23 cellular contexts compared by ENCODE assay signal in genomic region chr13:112714366-112714765, GRCh38. TPM values are rescaled to one million over a fixed set of nuclear protein-coding genes. Genes with fewer than 3 reads are reported as not detected.
DNase-seq lines count a peak whose midpoint lies in the region; ATAC-seq, FAIRE-seq and TF ChIP-seq lines count a peak whose summit lies in the region.
"Had no signal": no experiment of that assay in that cellular context is flagged by ENCODE, and none has a peak within 500 bp of the region (broad histone marks: within the 10 kb centered on the region; RNA-seq: fewer than 3 reads in every experiment).

No MANE protein-coding gene starts in this region.

- H2BK120ac ChIP-seq in H1 (replicated peaks; ENCODE audit: low read depth, low read length) = no peak overlapping the region

- BruUV-seq in MCF 10A (replicated peaks; lab: Mats Ljungman, UMichigan) (no TSS peak), mammary epithelial cell (replicated peaks; lab: Mats Ljungman, UMichigan) (no TSS peak)

- H3K79me1 ChIP-seq in H1 (ENCODE audit: low read depth, low read length) = peaks cover 14% of the 10 kb centered on the region

- peak overlapping the region; percentile 88 for H2AK5ac ChIP-seq in H1 (ENCODE audit: low read depth, low read length)

- H3K56ac ChIP-seq in H1 (replicated peaks; ENCODE audit: insufficient read length, low read depth, low read length) = no peak overlapping the region

- no peak for TF ChIP-seq POLR2A in H1 (IDR thresholded peaks at IDR 0.05; ENCODE audit: control extremely low read depth in 1 of 2, low read depth in 2 of 2, low read length in 2 of 2)
- TF ChIP-seq POLR2A in upper lobe of left lung (IDR thresholded peaks at IDR 0.05) = no peak

- H2AFZ ChIP-seq in mammary epithelial cell (ENCODE audit: low read depth, low read length) = no peak overlapping the region
- H2AFZ ChIP-seq in H1 (ENCODE audit: low read length) = no peak overlapping the region

- no peak for FAIRE-seq in H1 (lab: Jason Lieb, UNC)
- FAIRE-seq: A204.1, astrocyte had no signal

- H3K4me1 ChIP-seq in mammary epithelial cell (ENCODE audit: insufficient read depth, low read length) (peaks cover 18% of the 10 kb centered on the region), H1 (replicated peaks in 1 of 4; ENCODE audit: control insufficient read depth in 3 of 4, insufficient read depth in 4 of 4, low read length in 3 of 4) (peaks cover 13 to 53% (median 20%) of the 10 kb centered on the region in 4 experiments), upper lobe of left lung (peaks cover 31 to 66% (median 56%) of the 10 kb centered on the region in 4 donors)

- no peaks in the 10 kb centered on the region; the same call in 1 of the 2 replicates for H3K23me2 ChIP-seq in H1 (ENCODE audit: low read depth, low read length)

- no peaks in the 10 kb centered on the region for H3K9me3 ChIP-seq in mammary epithelial cell (replicated peaks; ENCODE audit: insufficient read depth, low read length)
- H3K9me3 ChIP-seq in H1 (ENCODE audit: insufficient read depth in 2 of 2, low read depth in 1 of 2, low read length in 1 of 2) = no peaks in the 10 kb centered on the region
- no peaks in the 10 kb centered on the region for H3K9me3 ChIP-seq in upper lobe of left lung

- peak overlapping the region; percentile 62; the same call in 1 of the 2 replicates for H2BK12ac ChIP-seq in H1 (ENCODE audit: low read depth, low read length)

- ATAC-seq in upper lobe of left lung (ENCODE audit: low FRiP score in 2 of 2) = no peak
- ATAC-seq: SK-N-SH treated with all-trans-retinoic acid at 6 μM for 48 hours had no signal

- H3K14ac ChIP-seq in H1 (ENCODE audit: insufficient read length) = no peak overlapping the region

- peak overlapping the region; percentile 90 for H3K18ac ChIP-seq in H1 (ENCODE audit: extremely low read depth, low read length)

- CTCF ChIA-PET in MCF 10A (lab: Yijun Ruan, JAX) = interaction anchor here (0.6 to 1.3 kb wide), 2 partner anchors 24 to 217 kb away, joined by 3 read pairs; no protein-coding TSS in a partner anchor
- CTCF ChIA-PET in mammary epithelial cell (lab: Charles Lee; ENCODE audit: low non-redundant PET) = no interaction called here
- CTCF ChIA-PET in H1 (lab: Charles Lee; ENCODE audit: partially characterized antibody) = interaction anchor here (0.8 to 1.4 kb wide), 3 partner anchors 8 to 12 kb away, joined by 3 to 5 read pairs (median 4); no protein-coding TSS in a partner anchor

- WGBS in mammary epithelial cell (ENCODE audit: low coverage, missing lambda C conversion rate) = 97% methylated on average over 7 of the region's 14 CpGs
- WGBS in H1 (ENCODE audit: extremely low coverage in 1 of 2, insufficient coverage in 1 of 2, insufficient read length in 1 of 2, insufficient replicate concordance in 2 of 2, low coverage in 1 of 2, low lambda C conversion rate in 2 of 2, missing lambda C conversion rate in 1 of 2), 2 experiments = 94% methylated on average over 11 of the region's 14 CpGs; no CpG with 5 or more reads in 1 of the 2 experiments
- 76 to 86% methylated on average over 14 of the region's 14 CpGs for WGBS in upper lobe of left lung, 2 donors

- no peak overlapping the region for H3K23ac ChIP-seq in H1 (ENCODE audit: insufficient read length)

- H3K9ac ChIP-seq in mammary epithelial cell (ENCODE audit: insufficient read depth, low read length) (no peak overlapping the region), H1 (replicated peaks in 1 of 4; ENCODE audit: extremely low read depth in 1 of 4, low read depth in 3 of 4, low read length in 3 of 4) (no peak overlapping the region)

- peak overlapping the region; percentile 70 for H4K91ac ChIP-seq in H1 (replicated peaks; ENCODE audit: insufficient read length, low read length)

- no peaks in the 10 kb centered on the region for H3K9me3 Mint-ChIP-seq in MCF 10A (ENCODE audit: unreplicated experiment)
- H3K9me3 Mint-ChIP-seq in nephron progenitor cell = peaks cover 23% of the 10 kb centered on the region
- H3K9me3 Mint-ChIP-seq: activated CD4-positive, alpha-beta memory T cell treated with anti-CD3 and anti-CD28 coated beads, Interleukin-2, amount 10 ng/mL, durations not matched to agents 7 days and 5 days; stimulated activated naive CD8-positive, alpha-beta T cell treated with anti-CD3 and anti-CD28 coated beads, Interleukin-15, amount 100 ng/mL, for 72 hours had no signal

- peaks cover 15% of the 10 kb centered on the region for H3K4me1 Mint-ChIP-seq in MCF 10A (ENCODE audit: insufficient read depth, unreplicated experiment)
- peaks cover 85% of the 10 kb centered on the region for H3K4me1 Mint-ChIP-seq in nephron progenitor cell

- H3K36me3 Mint-ChIP-seq in MCF 10A (ENCODE audit: insufficient read depth, unreplicated experiment) = peaks cover 6% of the 10 kb centered on the region
- H3K36me3 Mint-ChIP-seq in nephron progenitor cell (ENCODE audit: low read depth) = peaks cover 41% of the 10 kb centered on the region

- intact Hi-C loops in MCF 10A (cut with micrococcal nuclease) (no loop called here), mammary epithelial cell (cut with micrococcal nuclease) (no loop called here)

- TF ChIP-seq EP300 in H1 (IDR thresholded peaks at IDR 0.05; ENCODE audit: borderline replicate concordance in 1 of 2, low read depth in 2 of 2, low read length in 2 of 2) = no peak
- TF ChIP-seq EP300 in upper lobe of left lung (IDR thresholded peaks at IDR 0.05) = no peak

- H3K36me3 ChIP-seq in mammary epithelial cell (ENCODE audit: insufficient read depth, low read length) = no peaks in the 10 kb centered on the region
- no peaks in the 10 kb centered on the region for H3K36me3 ChIP-seq in H1 (ENCODE audit: control insufficient read depth in 2 of 4, insufficient read depth in 4 of 4, low read length in 3 of 4)
- peaks cover 0 to 3% (median 2%) of the 10 kb centered on the region in 4 donors for H3K36me3 ChIP-seq in upper lobe of left lung

- dilution Hi-C loops in mammary epithelial cell (cut with HindIII; ENCODE audit: low sequenced_read_pairs) = no loop called here

- H4K8ac ChIP-seq in H1 (ENCODE audit: extremely low read depth, insufficient read depth, low read length) = no peak overlapping the region; the same call in 1 of the 2 replicates

- H3K4me3 Mint-ChIP-seq in MCF 10A (ENCODE audit: unreplicated experiment) (no peak overlapping the region), nephron progenitor cell (no peak overlapping the region)
- H3K4me3 Mint-ChIP-seq: activated B cell treated with CpG ODN at 0.5 μM for 24 hours; activated CD4-positive, alpha-beta memory T cell treated with anti-CD3 and anti-CD28 coated beads, Interleukin-2, amount 10 ng/mL, durations not matched to agents 7 days and 5 days; B cell; stimulated activated naive CD8-positive, alpha-beta T cell treated with anti-CD3 and anti-CD28 coated beads, Interleukin-15, amount 100 ng/mL, for 72 hours had no signal

- peak overlapping the region; percentile 46 for H3K4ac ChIP-seq in H1 (replicated peaks; ENCODE audit: insufficient read length, low read depth, low read length)

- no peak for DNase-seq in MCF 10A (ENCODE audit: unreplicated experiment)
- no peak for DNase-seq in mammary epithelial cell
- DNase-seq in H1 (ENCODE audit: low read depth in 1 of 2, low spot score in 2 of 2) = no peak
- no peak for DNase-seq in nephron progenitor cell
- DNase-seq in upper lobe of left lung = no peak
- DNase-seq in RKO (ENCODE audit: low spot score) = no peak
- DNase-seq in NCI-H1092 (lab: John Stamatoyannopoulos, UW) = no peak
- DNase-seq in SK-N-DZ (ENCODE audit: low spot score) = no peak
- DNase-seq: activated B cell treated with CpG ODN at 0.5 μM for 24 hours; activated CD4-positive, alpha-beta memory T cell treated with anti-CD3 and anti-CD28 coated beads, Interleukin-2, amount 10 ng/mL, durations not matched to agents 7 days and 5 days; activated naive CD4-positive, alpha-beta T cell treated with anti-CD3 and anti-CD28 coated beads, Interleukin-2, amount 50 U/mL, for 16 hours; COR-L47; NCI-H1436; NCI-H524 treated with DMSO at 0.1 percent for 48 hours; RPMI8226; stimulated activated CD4-positive, alpha-beta T cell treated with anti-CD3 and anti-CD28 coated beads, Interleukin-2, amount 100 ng/mL, for 24 hours; stimulated activated naive CD8-positive, alpha-beta T cell treated with anti-CD3 and anti-CD28 coated beads, Interleukin-15, amount 100 ng/mL, for 72 hours; T-helper 9 cell had no signal

- H3K27ac ChIP-seq in mammary epithelial cell (ENCODE audit: insufficient read depth, low read depth, low read length) (no peak overlapping the region), H1 (ENCODE audit: low read depth, low read length) (no peak overlapping the region), upper lobe of left lung (peak overlapping the region in 3 of 4 donors; percentile 2 to 74 (median 68))

- peak overlapping the region; percentile 38 for H2BK20ac ChIP-seq in H1 (ENCODE audit: low read length)

- H3K27ac Mint-ChIP-seq in MCF 10A (ENCODE audit: low read depth, unreplicated experiment) (peak overlapping the region; percentile 51), nephron progenitor cell (peak overlapping the region; percentile 26)
- H3K27ac Mint-ChIP-seq: activated B cell treated with CpG ODN at 0.5 μM for 24 hours; activated CD4-positive, alpha-beta memory T cell treated with anti-CD3 and anti-CD28 coated beads, Interleukin-2, amount 10 ng/mL, durations not matched to agents 7 days and 5 days; B cell; stimulated activated naive CD8-positive, alpha-beta T cell treated with anti-CD3 and anti-CD28 coated beads, Interleukin-15, amount 100 ng/mL, for 72 hours had no signal

- H4K5ac ChIP-seq in H1 (ENCODE audit: insufficient read length, low read depth, low read length) = no peak overlapping the region

- no peak for TF ChIP-seq RAD21 in H1 (IDR thresholded peaks at IDR 0.05 in 1 of 2, conservative IDR thresholded peaks at IDR 0.05 in 1 of 2; ENCODE audit: low read depth in 2 of 2, low read length in 2 of 2)

- H2BK5ac ChIP-seq in H1 (ENCODE audit: low read depth, low read length) = peak overlapping the region; percentile 66; the same call in 1 of the 2 replicates

- in situ Hi-C loops in mammary epithelial cell (cut with MboI; ENCODE audit: low sequenced_read_pairs in 2 of 2) = no loop called here

- H4K20me1 ChIP-seq in mammary epithelial cell (ENCODE audit: insufficient read depth, low read length) (no peaks in the 10 kb centered on the region), H1 (replicated peaks in 1 of 2; ENCODE audit: control insufficient read depth in 1 of 2, insufficient read depth in 2 of 2, low read length in 2 of 2) (no peaks in the 10 kb centered on the region)

- H3K4me3 ChIP-seq in mammary epithelial cell (replicated peaks in 1 of 3; ENCODE audit: insufficient read depth in 1 of 3, low read depth in 2 of 3, low read length in 3 of 3) (no peak overlapping the region), H1 (ENCODE audit: extremely low read depth in 1 of 4, insufficient read depth in 2 of 4, low read depth in 3 of 4, low read length in 4 of 4) (no peak overlapping the region), upper lobe of left lung (no peak overlapping the region)
- H3K4me3 ChIP-seq: lung had no signal

- H3K27me3 ChIP-seq in mammary epithelial cell (ENCODE audit: insufficient read depth, low read length) (no peaks in the 10 kb centered on the region), H1 (replicated peaks in 1 of 4; ENCODE audit: control insufficient read depth in 3 of 4, extremely low read depth in 1 of 4, insufficient read depth in 3 of 4, low read length in 3 of 4) (no peaks in the 10 kb centered on the region), upper lobe of left lung (no peaks in the 10 kb centered on the region)

- H2BK15ac ChIP-seq in H1 (ENCODE audit: low read length) = peak overlapping the region; percentile 92; the same call in 1 of the 2 replicates

- peaks cover 37% of the 10 kb centered on the region for H3K79me2 ChIP-seq in mammary epithelial cell (ENCODE audit: insufficient read depth, low read length)
- H3K79me2 ChIP-seq in H1 (ENCODE audit: control insufficient read depth in 1 of 2, insufficient read depth in 2 of 2, low read length in 2 of 2) = peaks cover 0 to 66% of the 10 kb centered on the region in 2 experiments; a peak in 2 of 4 replicates

- POLR2A ChIA-PET in MCF 10A (lab: Yijun Ruan, JAX) = no interaction called here
- POLR2A ChIA-PET in H1 (lab: Charles Lee; ENCODE audit: partially characterized antibody) = interaction anchor here (0.7 to 3.5 kb wide), 4 partner anchors 12 to 113 kb away, joined by 3 to 19 read pairs (median 3); no protein-coding TSS in a partner anchor

- H3K27me3 Mint-ChIP-seq in MCF 10A (ENCODE audit: insufficient read depth, unreplicated experiment) (no peaks in the 10 kb centered on the region), nephron progenitor cell (ENCODE audit: low read depth, poor library complexity) (no peaks in the 10 kb centered on the region)
- H3K27me3 Mint-ChIP-seq: activated B cell treated with CpG ODN at 0.5 μM for 24 hours; activated CD4-positive, alpha-beta memory T cell treated with anti-CD3 and anti-CD28 coated beads, Interleukin-2, amount 10 ng/mL, durations not matched to agents 7 days and 5 days; B cell; stimulated activated naive CD8-positive, alpha-beta T cell treated with anti-CD3 and anti-CD28 coated beads, Interleukin-15, amount 100 ng/mL, for 72 hours had no signal

- no peak for TF ChIP-seq CTCF in MCF 10A (IDR thresholded peaks at IDR 0.05; ENCODE audit: unreplicated experiment)
- TF ChIP-seq CTCF in mammary epithelial cell (conservative IDR thresholded peaks at IDR 0.05 in 1 of 2, IDR thresholded peaks at IDR 0.05 in 1 of 2; ENCODE audit: extremely low read depth in 1 of 2, insufficient read depth in 1 of 2, low read depth in 1 of 2, low read length in 2 of 2) = no peak
- TF ChIP-seq CTCF in H1 (IDR thresholded peaks at IDR 0.05; ENCODE audit: control extremely low read depth in 1 of 3, insufficient read depth in 1 of 3, low read depth in 1 of 3, low read length in 3 of 3) = no peak
- TF ChIP-seq CTCF in nephron progenitor cell (IDR thresholded peaks at IDR 0.05) = no peak
- TF ChIP-seq CTCF in upper lobe of left lung (IDR thresholded peaks at IDR 0.05) = no peak

- H3K4me2 ChIP-seq in mammary epithelial cell (ENCODE audit: insufficient read depth, low read depth, low read length) (no peak overlapping the region), H1 (ENCODE audit: insufficient read depth in 1 of 2, low read depth in 2 of 2, low read length in 2 of 2) (no peak overlapping the region)

RNA-seq across cellular contexts. Expression of gene ATP11A, which starts 24.5 kb away (rescaled TPM):
- 41.2 and 42.7 TPM in 2 replicates for total RNA-seq in MCF 10A (2022)
- 10 to 100 TPM; 13.2 to 36.9 TPM for total RNA-seq in mammary epithelial cell
- polyA plus RNA-seq in mammary epithelial cell = 3.5 TPM
- 38.6 TPM for polyA minus RNA-seq in mammary epithelial cell
- total RNA-seq in H1 (2021; fragmentation: NEBNext Ultra II Directional; extraction: Animal tissue kit (Norgen Biotek cat#: 25700)) = 72.9 and 78.5 TPM in 2 replicates
- 28.8 and 30.7 TPM in 2 replicates for polyA plus RNA-seq in H1 (2011; rRNA removed)
- 14.9 TPM for polyA plus RNA-seq in H1 (2011; cell fraction: cytosol; rRNA removed)
- polyA plus RNA-seq in H1 (2011; cell fraction: nucleus; rRNA removed) = 83.2 TPM
- polyA plus RNA-seq in H1 (2012, experiment 1 of 2) = 31.1 to 42.5 TPM (median 35.7 TPM) in 4 replicates
- polyA plus RNA-seq in H1 (2012, experiment 2 of 2) = 4.6 TPM
- 30.6 TPM for polyA plus RNA-seq in H1 (2013, experiment 1 of 2)
- polyA plus RNA-seq in H1 (2013, experiment 2 of 2) = 28.1 TPM
- 35.6 and 46.4 TPM in 2 replicates for polyA minus RNA-seq in H1 (2011; rRNA and poly(A)+ RNA removed)
- polyA minus RNA-seq in H1 (2011; cell fraction: cytosol; rRNA and poly(A)+ RNA removed) = 49.0 TPM
- 68.1 TPM for polyA minus RNA-seq in H1 (2011; cell fraction: nucleus; rRNA and poly(A)+ RNA removed)
- 100 to 1,000 TPM; 159 to 285 (median 260) TPM for total RNA-seq in upper lobe of left lung
- polyA plus RNA-seq in SK-N-DZ (2014; cell fraction: cytosol; rRNA removed) = 5.8 and 7.6 TPM in 2 replicates
- polyA plus RNA-seq in SK-N-DZ (2014; cell fraction: nucleus; rRNA removed) = 19.1 and 51.5 TPM in 2 replicates

Comparison
In these comparisons a context has a peak if more than half of its experiments do, and no peak if none do; other contexts are left out.
1. H3K27ac ChIP-seq: peak in upper lobe of left lung (3 of 4); none in mammary epithelial cell (single experiment) and H1 (single experiment).